22 cellular contexts compared by ENCODE assay signal in the genomic region with DNA sequence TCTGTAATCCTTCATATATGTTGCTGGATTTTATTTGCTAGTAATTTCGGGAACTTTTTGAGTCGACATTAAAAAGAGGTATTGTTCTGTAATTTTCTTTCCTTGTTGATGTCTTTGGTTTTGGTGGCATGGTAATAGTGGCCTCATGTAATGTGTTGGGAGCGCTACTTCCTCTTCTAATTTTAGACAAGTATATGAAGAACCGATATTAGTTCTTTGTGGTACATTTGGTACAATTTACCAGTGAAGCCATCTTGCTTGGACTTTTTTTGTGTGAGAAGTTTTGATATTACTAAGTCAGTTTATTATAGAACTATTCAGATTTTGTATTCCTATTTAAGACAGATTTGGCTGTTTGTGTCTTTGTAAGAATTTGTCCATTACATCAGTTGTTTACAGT.
"Had no signal": no experiment of that assay in that cellular context is flagged by ENCODE, and none has a peak within 500 bp of the region (broad histone marks: within the 10 kb centered on the region; RNA-seq: fewer than 3 reads in every experiment).

No MANE protein-coding gene starts in this region.

- H3K4me3 Mint-ChIP-seq: activated naive CD4-positive, alpha-beta T cell treated with anti-CD3 and anti-CD28 coated beads for 36 hours; activated naive CD8-positive, alpha-beta T cell treated with anti-CD3 and anti-CD28 coated beads for 36 hours; activated T-helper 1 cell treated with anti-CD3 and anti-CD28 coated beads, Interleukin-12 subunit alpha, Interleukin-12 subunit beta, Interleukin-2, Interleukin-4 antibody, amounts not matched to agents 30 ng/mL and 10 ng/mL and 1 ng/mL, durations not matched to agents 14 hours and 24 hours and 36 hours; brain; natural killer cell treated with Interleukin-12 subunit alpha and Interleukin-12 subunit beta and Interleukin-15 and Interleukin-18, amount 100 ng/mL, for 72 hours had no signal

- H3K4me1 Mint-ChIP-seq: activated naive CD8-positive, alpha-beta T cell treated with anti-CD3 and anti-CD28 coated beads for 36 hours; brain had no signal

- H3K36me3 Mint-ChIP-seq: activated naive CD8-positive, alpha-beta T cell treated with anti-CD3 and anti-CD28 coated beads for 36 hours; brain had no signal

- DNase-seq: activated CD4-positive, alpha-beta T cell treated with anti-CD3 and anti-CD28 coated beads for 48 hours; activated CD4-positive, alpha-beta T cell treated with anti-CD3 and anti-CD28 coated beads, Interleukin-2, amount 50 U/mL, for 48 hours; activated CD8-positive, alpha-beta memory T cell treated with anti-CD3 and anti-CD28 coated beads for 24 hours; activated effector memory CD4-positive, alpha-beta T cell treated with anti-CD3 and anti-CD28 coated beads, Interleukin-2, amount 50 U/mL, for 16 hours; activated naive CD4-positive, alpha-beta T cell treated with anti-CD3 and anti-CD28 coated beads for 36 hours; activated naive CD8-positive, alpha-beta T cell treated with anti-CD3 and anti-CD28 coated beads for 36 hours; activated T-cell treated with anti-CD3 and anti-CD28 coated beads, Interleukin-2, amount 50 U/mL, for 1 hour; adrenal gland; aorta; dorsolateral prefrontal cortex; effector memory CD4-positive, alpha-beta T cell; glutamatergic neuron; left lung; mesendoderm; mucosa of descending colon; posterior cingulate gyrus; right lobe of liver; stimulated activated CD4-positive, alpha-beta T cell treated with anti-CD3 and anti-CD28 coated beads, Interleukin-2, amount 100 ng/mL, for 48 hours; stimulated activated naive CD4-positive, alpha-beta T cell treated with Interleukin-2 at 50 U/mL for 16 hours had no signal

- H3K27me3 Mint-ChIP-seq: activated naive CD8-positive, alpha-beta T cell treated with anti-CD3 and anti-CD28 coated beads for 36 hours; natural killer cell treated with Interleukin-12 subunit alpha and Interleukin-12 subunit beta and Interleukin-15 and Interleukin-18, amount 100 ng/mL, for 72 hours had no signal

- H3K9me3 Mint-ChIP-seq: activated T-helper 1 cell treated with anti-CD3 and anti-CD28 coated beads, Interleukin-12 subunit alpha, Interleukin-12 subunit beta, Interleukin-2, Interleukin-4 antibody, amounts not matched to agents 30 ng/mL and 10 ng/mL and 1 ng/mL, durations not matched to agents 14 hours and 24 hours and 36 hours had no signal

- H3K27ac Mint-ChIP-seq: activated naive CD4-positive, alpha-beta T cell treated with anti-CD3 and anti-CD28 coated beads for 36 hours; activated naive CD8-positive, alpha-beta T cell treated with anti-CD3 and anti-CD28 coated beads for 36 hours; activated T-helper 1 cell treated with anti-CD3 and anti-CD28 coated beads, Interleukin-12 subunit alpha, Interleukin-12 subunit beta, Interleukin-2, Interleukin-4 antibody, amounts not matched to agents 30 ng/mL and 10 ng/mL and 1 ng/mL, durations not matched to agents 14 hours and 24 hours and 36 hours; brain; natural killer cell treated with Interleukin-12 subunit alpha and Interleukin-12 subunit beta and Interleukin-15 and Interleukin-18, amount 100 ng/mL, for 72 hours had no signal

- ATAC-seq: left lung; mucosa of descending colon; natural killer cell treated with Interleukin-12 subunit alpha and Interleukin-12 subunit beta and Interleukin-15 and Interleukin-18, amount 100 ng/mL, for 72 hours; right lobe of liver had no signal
